In the genomic region with DNA sequence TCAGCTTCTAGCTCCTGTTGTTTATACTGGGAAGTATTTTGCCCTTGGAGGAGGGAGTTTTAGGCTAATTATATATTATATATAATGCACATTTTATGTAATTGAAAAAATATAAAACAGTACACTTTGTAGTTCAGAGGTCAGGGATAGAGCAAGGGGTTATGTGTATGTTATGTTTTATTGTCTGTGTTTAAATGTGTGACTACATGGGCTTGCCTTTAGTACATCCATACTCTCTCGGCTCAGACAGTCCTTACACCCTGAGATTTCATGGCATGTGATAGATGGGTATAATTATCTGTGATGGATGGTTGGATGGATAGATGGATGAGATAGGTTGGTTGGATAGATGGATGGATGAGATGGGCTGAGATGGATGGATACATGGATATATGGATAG, we compare ENCODE assay signal across 12 cellular contexts. TPM values are rescaled to one million over a fixed set of nuclear protein-coding genes. Genes with fewer than 3 reads are reported as not detected.
"Had no signal": no experiment of that assay in that cellular context is flagged by ENCODE, and none has a peak within 500 bp of the region (broad histone marks: within the 10 kb centered on the region; RNA-seq: fewer than 3 reads in every experiment).

No MANE protein-coding gene starts in this region.

- H3K4me3 ChIP-seq: dorsolateral prefrontal cortex, lower lobe of right lung, pancreas, skin epidermis, thyroid gland, vagina had no signal

- H3K36me3 ChIP-seq: lower lobe of right lung, pancreas, thyroid gland, vagina had no signal

- H3K9me3 ChIP-seq: lower lobe of right lung, pancreas, thyroid gland, vagina had no signal

- ATAC-seq: activated CD4-positive, alpha-beta T cell treated with anti-CD3 and anti-CD28 coated beads for 36 hours; lower lobe of right lung; pancreas had no signal

- H3K27me3 ChIP-seq: dorsolateral prefrontal cortex, pancreas, thyroid gland, vagina had no signal

- DNase-seq: activated CD4-positive, alpha-beta memory T cell treated with anti-CD3 and anti-CD28 coated beads, Interleukin-2, amount 10 ng/mL, durations not matched to agents 7 days and 5 days; activated CD4-positive, alpha-beta T cell treated with anti-CD3 and anti-CD28 coated beads for 36 hours; activated gamma-delta T cell treated with Interleukin-2 at 50 U/mL for 16 hours; activated T-cell treated with anti-CD3 and anti-CD28 coated beads, Interleukin-2, amount 50 U/mL, for 48 hours; aorta; dorsolateral prefrontal cortex; lower lobe of right lung; pancreas; thyroid gland had no signal

- H3K27ac ChIP-seq: lower lobe of right lung, pancreas, vagina had no signal

- FAIRE-seq: bronchial epithelial cell had no signal

- H3K4me1 ChIP-seq: vagina had no signal

RNA-seq across cellular contexts. Expression of a gene that starts 17.4 kb away (rescaled TPM):
- total RNA-seq: activated CD4-positive, alpha-beta memory T cell treated with anti-CD3 and anti-CD28 coated beads, Interleukin-2, amount 10 ng/mL, durations not matched to agents 7 days and 5 days; activated CD4-positive, alpha-beta T cell treated with anti-CD3 and anti-CD28 coated beads for 36 hours had no signal
